ENCODE assay signal across 13 cellular contexts in genomic region chr17:8894189-8894611, GRCh38. TPM values are rescaled to one million over a fixed set of nuclear protein-coding genes. Genes with fewer than 3 reads are reported as not detected.
DNase-seq lines count a peak whose midpoint lies in the region; ATAC-seq and TF ChIP-seq lines count a peak whose summit lies in the region.
"Had no signal": no experiment of that assay in that cellular context is flagged by ENCODE, and none has a peak within 500 bp of the region (broad histone marks: within the 10 kb centered on the region; RNA-seq: fewer than 3 reads in every experiment).

No MANE protein-coding gene starts in this region.

- H3K9me3 Mint-ChIP-seq in activated T-cell treated with anti-CD3 and anti-CD28 coated beads, Interleukin-2, amount 50 U/mL, for 24 hours = no peaks in the 10 kb centered on the region
- H3K9me3 Mint-ChIP-seq in activated T-helper 1 cell treated with anti-CD3 and anti-CD28 coated beads, Interleukin-12 subunit alpha, Interleukin-12 subunit beta, Interleukin-2, Interleukin-4 antibody, amounts not matched to agents 30 ng/mL and 10 ng/mL and 1 ng/mL, durations not matched to agents 14 hours and 24 hours and 36 hours = no peaks in the 10 kb centered on the region

- no peaks in the 10 kb centered on the region for H3K27me3 Mint-ChIP-seq in activated T-cell treated with anti-CD3 and anti-CD28 coated beads, Interleukin-2, amount 50 U/mL, for 24 hours
- H3K27me3 Mint-ChIP-seq in activated T-helper 1 cell treated with anti-CD3 and anti-CD28 coated beads, Interleukin-12 subunit alpha, Interleukin-12 subunit beta, Interleukin-2, Interleukin-4 antibody, amounts not matched to agents 30 ng/mL and 10 ng/mL and 1 ng/mL, durations not matched to agents 14 hours and 24 hours and 36 hours (ENCODE audit: insufficient read depth) = no peaks in the 10 kb centered on the region

- intact Hi-C loops in activated T-helper 1 cell treated with anti-CD3 and anti-CD28 coated beads, Interleukin-12 subunit alpha, Interleukin-12 subunit beta, Interleukin-2, Interleukin-4 antibody, amounts not matched to agents 30 ng/mL and 10 ng/mL and 1 ng/mL, durations not matched to agents 14 hours and 24 hours and 36 hours (cut with micrococcal nuclease) = loop anchor here (2.0 kb wide), 1 partner anchor 147 kb away; no protein-coding TSS in a partner anchor
- intact Hi-C loops in upper lobe of right lung (cut with DNase I) = no loop called here
- intact Hi-C loops in mammary epithelial cell (cut with micrococcal nuclease) = loop anchor here (2.0 kb wide), 2 partner anchors 101 to 107 kb away; no protein-coding TSS in a partner anchor

- H3K36me3 ChIP-seq in upper lobe of right lung (peaks cover 10% of the 10 kb centered on the region), mammary epithelial cell (ENCODE audit: insufficient read depth, low read length) (no peaks in the 10 kb centered on the region)
- H3K36me3 ChIP-seq: gastrocnemius medialis, tibial artery had no signal

- H3K79me2 ChIP-seq in mammary epithelial cell (ENCODE audit: insufficient read depth, low read length) = no peaks in the 10 kb centered on the region

- H3K27ac ChIP-seq in upper lobe of right lung (no peak overlapping the region), mammary epithelial cell (ENCODE audit: insufficient read depth, low read depth, low read length) (no peak overlapping the region)
- H3K27ac ChIP-seq: gastrocnemius medialis, HL-60, left lung, tibial artery had no signal

- H3K27ac Mint-ChIP-seq in activated T-cell treated with anti-CD3 and anti-CD28 coated beads, Interleukin-2, amount 50 U/mL, for 24 hours = no peak overlapping the region
- peak overlapping the region; percentile 72 for H3K27ac Mint-ChIP-seq in activated T-helper 1 cell treated with anti-CD3 and anti-CD28 coated beads, Interleukin-12 subunit alpha, Interleukin-12 subunit beta, Interleukin-2, Interleukin-4 antibody, amounts not matched to agents 30 ng/mL and 10 ng/mL and 1 ng/mL, durations not matched to agents 14 hours and 24 hours and 36 hours

- no peak overlapping the region for H3K9ac ChIP-seq in mammary epithelial cell (ENCODE audit: insufficient read depth, low read length)

- CTCF ChIA-PET in mammary epithelial cell (lab: Charles Lee; ENCODE audit: low non-redundant PET) = interaction anchor here (0.6 kb wide), 1 partner anchor 112 kb away, joined by 3 read pairs; no protein-coding TSS in a partner anchor

- peaks cover 15% of the 10 kb centered on the region for H3K27me3 ChIP-seq in upper lobe of right lung
- H3K27me3 ChIP-seq in mammary epithelial cell (ENCODE audit: insufficient read depth, low read length) = no peaks in the 10 kb centered on the region
- H3K27me3 ChIP-seq: gastrocnemius medialis had no signal

- DNase-seq in activated T-cell treated with anti-CD3 and anti-CD28 coated beads, Interleukin-2, amount 50 U/mL, for 24 hours = peak; percentile 28
- DNase-seq in activated T-cell treated with anti-CD3 and anti-CD28 coated beads, Interleukin-2, amount 50 U/mL, for 48 hours = no peak
- no peak for DNase-seq in activated T-helper 1 cell treated with anti-CD3 and anti-CD28 coated beads, Interleukin-12 subunit alpha, Interleukin-12 subunit beta, Interleukin-2, Interleukin-4 antibody, amounts not matched to agents 30 ng/mL and 10 ng/mL and 1 ng/mL, durations not matched to agents 14 hours and 24 hours and 36 hours (ENCODE audit: low spot score)
- DNase-seq in iPS-NIHi7 (ENCODE audit: extremely low spot score) (peak; percentile 68), upper lobe of right lung (peak; percentile 59), mammary epithelial cell (no peak)
- DNase-seq in activated naive CD4-positive, alpha-beta T cell (lab: John Stamatoyannopoulos, UW) = no peak
- DNase-seq: gastrocnemius medialis, left lung, NCI-H2081 treated with DMSO at 0.1 percent for 48 hours had no signal

- H2AFZ ChIP-seq in mammary epithelial cell (ENCODE audit: low read depth, low read length) = no peak overlapping the region

- in situ Hi-C loops in mammary epithelial cell (cut with MboI; ENCODE audit: low sequenced_read_pairs in 2 of 2) = loop anchor here (10.0 kb wide), 2 partner anchors 99 to 139 kb away; partner anchors contain the start of genes MFSD6L (in 1 of the 2) and SPDYE4 (in 1 of the 2)

- no peak for TF ChIP-seq CTCF in upper lobe of right lung (IDR thresholded peaks at IDR 0.05)
- no peak for TF ChIP-seq CTCF in mammary epithelial cell (conservative IDR thresholded peaks at IDR 0.05 in 1 of 2, IDR thresholded peaks at IDR 0.05 in 1 of 2; ENCODE audit: extremely low read depth in 1 of 2, insufficient read depth in 1 of 2, low read depth in 1 of 2, low read length in 2 of 2)

- no peak overlapping the region for H3K4me3 ChIP-seq in upper lobe of right lung
- H3K4me3 ChIP-seq in mammary epithelial cell (replicated peaks in 1 of 3; ENCODE audit: insufficient read depth in 1 of 3, low read depth in 2 of 3, low read length in 3 of 3) = no peak overlapping the region
- H3K4me3 ChIP-seq: gastrocnemius medialis, left lung, tibial artery had no signal

- dilution Hi-C loops in mammary epithelial cell (cut with HindIII; ENCODE audit: low sequenced_read_pairs) = no loop called here

- no peak overlapping the region for H3K4me3 Mint-ChIP-seq in activated T-cell treated with anti-CD3 and anti-CD28 coated beads, Interleukin-2, amount 50 U/mL, for 24 hours
- no peak overlapping the region for H3K4me3 Mint-ChIP-seq in activated T-helper 1 cell treated with anti-CD3 and anti-CD28 coated beads, Interleukin-12 subunit alpha, Interleukin-12 subunit beta, Interleukin-2, Interleukin-4 antibody, amounts not matched to agents 30 ng/mL and 10 ng/mL and 1 ng/mL, durations not matched to agents 14 hours and 24 hours and 36 hours

- H3K4me2 ChIP-seq in mammary epithelial cell (ENCODE audit: insufficient read depth, low read depth, low read length) = no peak overlapping the region

- WGBS in mammary epithelial cell (ENCODE audit: low coverage, missing lambda C conversion rate) = 87% methylated on average over 14 of the region's 16 CpGs

- ATAC-seq in upper lobe of right lung = no peak
- no peak for ATAC-seq in HG03342 (IDR thresholded peaks at IDR 0.05; ENCODE audit: unreplicated experiment)
- ATAC-seq: gastrocnemius medialis had no signal

- H3K4me1 ChIP-seq in upper lobe of right lung = no peaks in the 10 kb centered on the region
- H3K4me1 ChIP-seq in mammary epithelial cell (ENCODE audit: insufficient read depth, low read length) = no peaks in the 10 kb centered on the region
- H3K4me1 ChIP-seq: gastrocnemius medialis had no signal

- no peaks in the 10 kb centered on the region for H3K9me3 ChIP-seq in upper lobe of right lung
- no peaks in the 10 kb centered on the region for H3K9me3 ChIP-seq in mammary epithelial cell (replicated peaks; ENCODE audit: insufficient read depth, low read length)
- H3K9me3 ChIP-seq: gastrocnemius medialis, left lung, tibial artery had no signal

- no TSS peak for BruUV-seq in mammary epithelial cell (replicated peaks; lab: Mats Ljungman, UMichigan)

- peaks cover 66% of the 10 kb centered on the region for H3K4me1 Mint-ChIP-seq in activated T-cell treated with anti-CD3 and anti-CD28 coated beads, Interleukin-2, amount 50 U/mL, for 24 hours (ENCODE audit: low read depth)
- H3K4me1 Mint-ChIP-seq in activated T-helper 1 cell treated with anti-CD3 and anti-CD28 coated beads, Interleukin-12 subunit alpha, Interleukin-12 subunit beta, Interleukin-2, Interleukin-4 antibody, amounts not matched to agents 30 ng/mL and 10 ng/mL and 1 ng/mL, durations not matched to agents 14 hours and 24 hours and 36 hours (ENCODE audit: low read depth) = peaks cover 65% of the 10 kb centered on the region

- H3K36me3 Mint-ChIP-seq in activated T-cell treated with anti-CD3 and anti-CD28 coated beads, Interleukin-2, amount 50 U/mL, for 24 hours (ENCODE audit: low read depth) = peaks cover 79% of the 10 kb centered on the region
- peaks cover 56% of the 10 kb centered on the region for H3K36me3 Mint-ChIP-seq in activated T-helper 1 cell treated with anti-CD3 and anti-CD28 coated beads, Interleukin-12 subunit alpha, Interleukin-12 subunit beta, Interleukin-2, Interleukin-4 antibody, amounts not matched to agents 30 ng/mL and 10 ng/mL and 1 ng/mL, durations not matched to agents 14 hours and 24 hours and 36 hours (ENCODE audit: low read depth)

- no peaks in the 10 kb centered on the region for H4K20me1 ChIP-seq in mammary epithelial cell (ENCODE audit: insufficient read depth, low read length)

RNA-seq across cellular contexts. Expression of gene PIK3R6, which starts 26.7 kb away (rescaled TPM):
- total RNA-seq in activated T-helper 1 cell treated with anti-CD3 and anti-CD28 coated beads, Interleukin-12 subunit alpha, Interleukin-12 subunit beta, Interleukin-2, Interleukin-4 antibody, amounts not matched to agents 30 ng/mL and 10 ng/mL and 1 ng/mL, durations not matched to agents 14 hours and 24 hours and 36 hours = 2.0 and 2.1 TPM in 2 replicates
- total RNA-seq in upper lobe of right lung = 2.7 TPM
- under 1 TPM in 1 of 2 donors, not detected in 1; under 0.01 TPM for total RNA-seq in mammary epithelial cell
- 0.07 TPM for polyA plus RNA-seq in mammary epithelial cell
- not detected for polyA minus RNA-seq in mammary epithelial cell

Comparison
In these comparisons a context has a peak if more than half of its experiments do, and no peak if none do; other contexts are left out.
1. DNase-seq: peak in activated T-cell treated with anti-CD3 and anti-CD28 coated beads, Interleukin-2, amount 50 U/mL, for 24 hours (single experiment), iPS-NIHi7 (single experiment) and upper lobe of right lung (single experiment); none in activated T-cell treated with anti-CD3 and anti-CD28 coated beads, Interleukin-2, amount 50 U/mL, for 48 hours (0 of 2), activated T-helper 1 cell treated with anti-CD3 and anti-CD28 coated beads, Interleukin-12 subunit alpha, Interleukin-12 subunit beta, Interleukin-2, Interleukin-4 antibody, amounts not matched to agents 30 ng/mL and 10 ng/mL and 1 ng/mL, durations not matched to agents 14 hours and 24 hours and 36 hours (single experiment), activated naive CD4-positive, alpha-beta T cell (0 of 4) and mammary epithelial cell (single experiment).